ENCODE assay signal across 8 cellular contexts in the genomic region with DNA sequence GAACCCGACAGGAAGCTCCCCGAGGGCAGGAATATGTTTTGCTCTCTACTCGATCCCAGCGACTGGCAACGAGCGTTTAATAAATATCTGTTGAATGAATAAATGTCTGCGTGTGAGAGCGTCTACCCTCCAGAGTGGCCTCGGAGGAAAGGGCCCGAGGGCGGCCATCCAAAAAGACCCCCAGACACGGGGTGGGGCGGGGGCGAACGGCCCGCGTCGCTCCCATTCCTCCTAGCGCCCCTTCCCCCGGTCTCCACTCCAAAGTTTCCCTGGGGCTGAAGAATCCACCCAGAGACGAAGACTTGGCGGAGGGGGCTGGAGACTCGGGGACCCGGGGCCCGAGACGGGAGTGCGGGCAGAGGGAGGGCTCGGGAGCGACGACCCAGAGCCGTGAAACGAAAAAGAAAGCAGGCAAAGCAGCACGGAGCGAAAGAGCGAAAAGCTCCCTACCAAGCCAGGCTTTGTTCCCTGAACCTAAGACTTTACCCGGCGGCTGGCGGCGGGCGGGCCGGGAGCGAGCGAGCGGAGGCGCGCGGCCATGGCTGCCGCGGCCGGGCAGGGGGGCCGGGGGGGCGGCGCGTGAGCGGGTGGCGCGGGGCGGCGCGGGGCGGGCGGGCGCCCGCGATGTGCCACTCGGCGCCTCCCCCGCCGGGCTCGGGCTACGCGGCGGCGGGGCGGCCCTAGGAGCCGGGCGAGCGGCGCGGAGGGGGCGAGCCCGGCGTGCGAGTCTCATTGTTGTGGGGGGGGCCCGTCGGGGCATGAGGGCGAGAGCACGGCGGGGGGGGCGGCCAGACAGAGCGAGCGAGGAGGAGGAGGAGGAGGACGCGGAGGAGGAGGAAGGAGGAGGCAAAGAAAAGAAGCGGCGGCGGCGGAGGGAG. TPM values are rescaled to one million over a fixed set of nuclear protein-coding genes. Genes with fewer than 3 reads are reported as not detected.
DNase-seq lines count a peak whose midpoint lies in the region; ATAC-seq and TF ChIP-seq lines count a peak whose summit lies in the region.

Gene MLLT6, plus strand, starts transcription at position 629 of the 878 bp plus-strand sequence. CDS start 360 bp downstream, outside the sequence.

- DNase-seq in C1 segment of cervical spinal cord (lab: John Stamatoyannopoulos, UW) (peak in 13 of 14 donors; percentile 33 to 83 (median 69)), HL-60 (ENCODE audit: low read depth in 1 of 2, low spot score in 1 of 2) (peak; percentile 72 to 80), NT2/D1 (ENCODE audit: low read depth, low spot score) (no peak), medulla oblongata (ENCODE audit: extremely low spot score) (peak; percentile 87)
- DNase-seq in activated CD8-positive, alpha-beta memory T cell treated with anti-CD3 and anti-CD28 coated beads, Interleukin-2, amount 10 ng/mL, durations not matched to agents 7 days and 5 days, result peak; percentile 78
- peak; percentile 78 for DNase-seq in stimulated activated CD8-positive, alpha-beta memory T cell treated with anti-CD3 and anti-CD28 coated beads, Interleukin-12 subunit alpha, Interleukin-12 subunit beta, amount 100 ng/mL, for 4 hours (ENCODE audit: low read depth)

- H3K36me3 Mint-ChIP-seq in activated CD8-positive, alpha-beta memory T cell treated with anti-CD3 and anti-CD28 coated beads, Interleukin-2, amount 10 ng/mL, durations not matched to agents 7 days and 5 days, result peaks cover 24% of the 10 kb centered on the region

- H3K9me3 Mint-ChIP-seq in activated CD8-positive, alpha-beta memory T cell treated with anti-CD3 and anti-CD28 coated beads, Interleukin-2, amount 10 ng/mL, durations not matched to agents 7 days and 5 days (ENCODE audit: low read depth), result no peaks in the 10 kb centered on the region

- no peak for TF ChIP-seq CTCF in HL-60 (IDR thresholded peaks at IDR 0.05; ENCODE audit: insufficient read depth, low read length)

- H3K27ac Mint-ChIP-seq in activated CD8-positive, alpha-beta memory T cell treated with anti-CD3 and anti-CD28 coated beads, Interleukin-2, amount 10 ng/mL, durations not matched to agents 7 days and 5 days, result peak within 1 kb of the TSS; percentile 99

- no peaks in the 10 kb centered on the region for H3K27me3 ChIP-seq in HL-60 (ENCODE audit: insufficient read depth, poor library complexity, severe bottlenecking)
- H3K27me3 ChIP-seq in NT2/D1 (ENCODE audit: insufficient read depth, insufficient read length), result peaks cover 71% of the 10 kb centered on the region
- H3K27me3 ChIP-seq in endocrine pancreas (ENCODE audit: control insufficient read depth, insufficient read depth, low read length), result no peaks in the 10 kb centered on the region

- CTCF ChIA-PET in activated CD8-positive, alpha-beta memory T cell treated with anti-CD3 and anti-CD28 coated beads, Interleukin-2, amount 10 ng/mL, durations not matched to agents 7 days and 5 days (lab: Charles Lee), result interaction anchor here (0.8 to 3.8 kb wide), 7 partner anchors 23 to 42 kb away, joined by 3 to 33 read pairs (median 7); partner anchors contain the start of gene CISD3

- peak within 1 kb of the TSS; percentile 90 for H3K4me3 Mint-ChIP-seq in activated CD8-positive, alpha-beta memory T cell treated with anti-CD3 and anti-CD28 coated beads, Interleukin-2, amount 10 ng/mL, durations not matched to agents 7 days and 5 days

- H3K9me3 ChIP-seq in NT2/D1 (ENCODE audit: insufficient read depth, low read length), result no peaks in the 10 kb centered on the region
- no peaks in the 10 kb centered on the region for H3K9me3 ChIP-seq in endocrine pancreas (ENCODE audit: control insufficient read depth, low read length)

- no peaks in the 10 kb centered on the region for H3K27me3 Mint-ChIP-seq in activated CD8-positive, alpha-beta memory T cell treated with anti-CD3 and anti-CD28 coated beads, Interleukin-2, amount 10 ng/mL, durations not matched to agents 7 days and 5 days

- H3K9ac ChIP-seq in NT2/D1 (ENCODE audit: insufficient read length, low read depth) (peak within 1 kb of the TSS; percentile 75), endocrine pancreas (ENCODE audit: control insufficient read depth, insufficient read depth, low read length) (peak within 1 kb of the TSS; percentile 83)

- peak within 1 kb of the TSS; percentile 59 for H3K4me3 ChIP-seq in HL-60 (replicated peaks; ENCODE audit: insufficient read depth, low read length)
- H3K4me3 ChIP-seq in NT2/D1 (ENCODE audit: insufficient read length, low read depth), result peak within 1 kb of the TSS; percentile 59
- peak within 1 kb of the TSS; percentile 70 for H3K4me3 ChIP-seq in endocrine pancreas (ENCODE audit: control insufficient read depth, insufficient read depth, low read length)

- ATAC-seq in activated CD8-positive, alpha-beta memory T cell treated with anti-CD3 and anti-CD28 coated beads, Interleukin-2, amount 10 ng/mL, durations not matched to agents 7 days and 5 days, result peak; percentile 28
- ATAC-seq in GM18868 (IDR thresholded peaks at IDR 0.05; ENCODE audit: unreplicated experiment), result no peak

- peaks cover 28% of the 10 kb centered on the region for H3K4me1 ChIP-seq in NT2/D1 (ENCODE audit: insufficient read depth, insufficient read length)
- no peaks in the 10 kb centered on the region for H3K4me1 ChIP-seq in endocrine pancreas (ENCODE audit: control insufficient read depth, insufficient read depth, low read length)

- H3K36me3 ChIP-seq in NT2/D1 (ENCODE audit: insufficient read depth, insufficient read length, low read length) (peaks cover 8% of the 10 kb centered on the region), endocrine pancreas (ENCODE audit: control insufficient read depth, insufficient read depth, low read length) (no peaks in the 10 kb centered on the region)

- peaks cover 46% of the 10 kb centered on the region for H3K4me1 Mint-ChIP-seq in activated CD8-positive, alpha-beta memory T cell treated with anti-CD3 and anti-CD28 coated beads, Interleukin-2, amount 10 ng/mL, durations not matched to agents 7 days and 5 days

- peak within 1 kb of the TSS; percentile 89 for H3K27ac ChIP-seq in HL-60 (replicated peaks)

RNA-seq across cellular contexts. Expression of gene MLLT6, which starts in this region (rescaled TPM):
- total RNA-seq in activated CD8-positive, alpha-beta memory T cell treated with anti-CD3 and anti-CD28 coated beads, Interleukin-2, amount 10 ng/mL, durations not matched to agents 7 days and 5 days, result 100 to 1,000 TPM; 223 to 247 TPM
